Comparison of ENCODE assay signal across 8 cellular contexts in the genomic region with DNA sequence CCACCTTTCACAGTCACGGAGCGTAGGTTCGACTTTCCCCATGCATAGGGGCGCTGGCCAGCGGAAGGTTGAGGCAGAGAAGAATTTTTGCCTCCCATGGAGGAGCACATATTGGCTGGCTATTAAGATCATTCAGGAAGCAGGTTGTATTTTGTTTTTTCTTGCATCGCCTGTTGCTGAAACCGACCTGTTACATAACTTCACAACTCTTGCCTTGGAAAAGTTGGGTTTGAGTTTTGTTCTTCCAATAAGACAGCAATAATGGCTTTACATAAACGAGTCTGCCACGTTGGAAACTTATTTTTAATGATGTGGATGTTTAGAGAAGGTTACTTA. TPM values are rescaled to one million over a fixed set of nuclear protein-coding genes. Genes with fewer than 3 reads are reported as not detected.
DNase-seq lines count a peak whose midpoint lies in the region; ATAC-seq and TF ChIP-seq lines count a peak whose summit lies in the region.

No MANE protein-coding gene starts in this region.

- no peak for TF ChIP-seq POLR2A in testis (IDR thresholded peaks at IDR 0.05)

- H3K27ac Mint-ChIP-seq in activated CD4-positive, alpha-beta T cell treated with anti-CD3 and anti-CD28 coated beads, Interleukin-2, amount 10 ng/mL, durations not matched to agents 24 days and 14 days, result peak overlapping the region; percentile 95
- peak overlapping the region; percentile 89 for H3K27ac Mint-ChIP-seq in activated CD8-positive, alpha-beta T cell treated with anti-CD3 and anti-CD28 coated beads, Interleukin-2, amount 10 ng/mL, durations not matched to agents 7 days and 5 days

- H3K36me3 Mint-ChIP-seq in activated CD4-positive, alpha-beta T cell treated with anti-CD3 and anti-CD28 coated beads, Interleukin-2, amount 10 ng/mL, durations not matched to agents 24 days and 14 days (ENCODE audit: low read depth), result peaks cover 41% of the 10 kb centered on the region
- peaks cover 50% of the 10 kb centered on the region for H3K36me3 Mint-ChIP-seq in activated CD8-positive, alpha-beta T cell treated with anti-CD3 and anti-CD28 coated beads, Interleukin-2, amount 10 ng/mL, durations not matched to agents 7 days and 5 days (ENCODE audit: low read depth)

- no peak for DNase-seq in activated CD4-positive, alpha-beta T cell treated with anti-CD3 and anti-CD28 coated beads, Interleukin-2, amount 10 ng/mL, durations not matched to agents 24 days and 14 days
- no peak for DNase-seq in activated CD4-positive, alpha-beta T cell treated with anti-CD3 and anti-CD28 coated beads, Interleukin-2, amount 50 U/mL, for 4 hours
- no peak for DNase-seq in activated CD8-positive, alpha-beta T cell treated with anti-CD3 and anti-CD28 coated beads, Interleukin-2, amount 10 ng/mL, durations not matched to agents 7 days and 5 days
- no peak for DNase-seq in testis
- no peak for DNase-seq in anterior cingulate cortex (lab: John Stamatoyannopoulos, UW)
- no peak for DNase-seq in stimulated activated CD4-positive, alpha-beta T cell treated with anti-CD3 and anti-CD28 coated beads, Interleukin-4, amount 100 ng/mL, for 24 hours

- WGBS in testis, 2 donors, result 2 to 5% methylated on average over 9 of the region's 9 CpGs

- H3K4me3 ChIP-seq in iPS-20b (ENCODE audit: low read length) (peak overlapping the region; percentile 90), testis (peak overlapping the region; percentile 86 to 90)

- no peak for TF ChIP-seq CTCF in testis (IDR thresholded peaks at IDR 0.05)

- peaks cover 45% of the 10 kb centered on the region for H3K4me1 Mint-ChIP-seq in activated CD4-positive, alpha-beta T cell treated with anti-CD3 and anti-CD28 coated beads, Interleukin-2, amount 10 ng/mL, durations not matched to agents 24 days and 14 days
- peaks cover 49% of the 10 kb centered on the region for H3K4me1 Mint-ChIP-seq in activated CD8-positive, alpha-beta T cell treated with anti-CD3 and anti-CD28 coated beads, Interleukin-2, amount 10 ng/mL, durations not matched to agents 7 days and 5 days (ENCODE audit: low read depth)

- H3K27me3 ChIP-seq in iPS-20b (ENCODE audit: insufficient read depth, low read length), result peaks cover 5% of the 10 kb centered on the region
- H3K27me3 ChIP-seq in testis, result no peaks in the 10 kb centered on the region

- POLR2A ChIA-PET in activated CD8-positive, alpha-beta T cell treated with anti-CD3 and anti-CD28 coated beads, Interleukin-2, amount 10 ng/mL, durations not matched to agents 7 days and 5 days (lab: Charles Lee), result interaction anchor here (0.6 to 4.6 kb wide), 4 partner anchors 8 to 493 kb away, joined by 3 to 26 read pairs (median 16); a partner anchor contains a TSS

- H3K4me1 ChIP-seq in iPS-20b (ENCODE audit: insufficient read depth, low read length) (peaks cover 14% of the 10 kb centered on the region), testis (peaks cover 29% of the 10 kb centered on the region)

- no peak overlapping the region for H3K27ac ChIP-seq in iPS-20b (ENCODE audit: low read length)
- H3K27ac ChIP-seq in testis, result peak overlapping the region; percentile 79 to 88

- H3K9me3 Mint-ChIP-seq in activated CD4-positive, alpha-beta T cell treated with anti-CD3 and anti-CD28 coated beads, Interleukin-2, amount 10 ng/mL, durations not matched to agents 24 days and 14 days, result no peaks in the 10 kb centered on the region
- no peaks in the 10 kb centered on the region for H3K9me3 Mint-ChIP-seq in activated CD8-positive, alpha-beta T cell treated with anti-CD3 and anti-CD28 coated beads, Interleukin-2, amount 10 ng/mL, durations not matched to agents 7 days and 5 days (ENCODE audit: insufficient read depth)

- intact Hi-C loops in activated CD4-positive, alpha-beta T cell treated with anti-CD3 and anti-CD28 coated beads, Interleukin-2, amount 10 ng/mL, durations not matched to agents 24 days and 14 days (cut with micrococcal nuclease), result loop anchor here (5.0 kb wide), 1 partner anchor 199 kb away; a partner anchor contains a TSS
- intact Hi-C loops in testis (cut with DNase I; ENCODE audit: low total_unique reads), result no loop called here

- no peaks in the 10 kb centered on the region for H3K9me3 ChIP-seq in iPS-20b (ENCODE audit: insufficient read depth, low read depth, low read length)
- H3K9me3 ChIP-seq in testis, result no peaks in the 10 kb centered on the region

- CTCF ChIA-PET in activated CD8-positive, alpha-beta T cell treated with anti-CD3 and anti-CD28 coated beads, Interleukin-2, amount 10 ng/mL, durations not matched to agents 7 days and 5 days (lab: Charles Lee), result interaction anchor here (1.2 to 11.6 kb wide), 2 partner anchors 13 to 364 kb away, joined by 3 to 104 read pairs; no protein-coding TSS in a partner anchor

- H3K36me3 ChIP-seq in iPS-20b (ENCODE audit: insufficient read depth, low read depth, low read length) (peaks cover 28% of the 10 kb centered on the region), testis (ENCODE audit: low read depth, missing control alignments) (no peaks in the 10 kb centered on the region)

- H3K4me3 Mint-ChIP-seq in activated CD4-positive, alpha-beta T cell treated with anti-CD3 and anti-CD28 coated beads, Interleukin-2, amount 10 ng/mL, durations not matched to agents 24 days and 14 days, result peak overlapping the region; percentile 98
- H3K4me3 Mint-ChIP-seq in activated CD8-positive, alpha-beta T cell treated with anti-CD3 and anti-CD28 coated beads, Interleukin-2, amount 10 ng/mL, durations not matched to agents 7 days and 5 days, result peak overlapping the region; percentile 96

- no peak for ATAC-seq in activated CD8-positive, alpha-beta T cell treated with anti-CD3 and anti-CD28 coated beads, Interleukin-2, amount 10 ng/mL, durations not matched to agents 7 days and 5 days
- no peak for ATAC-seq in GM18858 (IDR thresholded peaks at IDR 0.05; ENCODE audit: unreplicated experiment)

- peak overlapping the region; percentile 85 for H3K9ac ChIP-seq in iPS-20b (ENCODE audit: low read depth, low read length)

- peaks cover 4% of the 10 kb centered on the region for H3K27me3 Mint-ChIP-seq in activated CD4-positive, alpha-beta T cell treated with anti-CD3 and anti-CD28 coated beads, Interleukin-2, amount 10 ng/mL, durations not matched to agents 24 days and 14 days
- H3K27me3 Mint-ChIP-seq in activated CD8-positive, alpha-beta T cell treated with anti-CD3 and anti-CD28 coated beads, Interleukin-2, amount 10 ng/mL, durations not matched to agents 7 days and 5 days (ENCODE audit: low read depth), result peaks cover 3% of the 10 kb centered on the region

RNA-seq across cellular contexts. Expression of a gene that starts 1.4 kb away (rescaled TPM):
- total RNA-seq in activated CD4-positive, alpha-beta T cell treated with anti-CD3 and anti-CD28 coated beads, Interleukin-2, amount 10 ng/mL, durations not matched to agents 24 days and 14 days, result 97.6 and 110 TPM in 2 replicates
- 10 to 100 TPM; 81.8 to 84.0 TPM for total RNA-seq in activated CD8-positive, alpha-beta T cell treated with anti-CD3 and anti-CD28 coated beads, Interleukin-2, amount 10 ng/mL, durations not matched to agents 7 days and 5 days
- total RNA-seq in testis, result 100 to 1,000 TPM; 176 to 188 TPM
- polyA plus RNA-seq in testis (ENCODE audit: insufficient read depth, low read depth, low replicate concordance), result 99.0 TPM

RNA-seq across cellular contexts. Expression of a gene that starts 42.0 kb away (rescaled TPM):
- not detected in 2 replicates for total RNA-seq in activated CD4-positive, alpha-beta T cell treated with anti-CD3 and anti-CD28 coated beads, Interleukin-2, amount 10 ng/mL, durations not matched to agents 24 days and 14 days
- total RNA-seq in activated CD8-positive, alpha-beta T cell treated with anti-CD3 and anti-CD28 coated beads, Interleukin-2, amount 10 ng/mL, durations not matched to agents 7 days and 5 days, result not detected
- total RNA-seq in testis, result 1 to 10 TPM; 3.8 to 7.1 TPM
- 23.4 TPM for polyA plus RNA-seq in testis (ENCODE audit: insufficient read depth, low read depth, low replicate concordance)
